In the genomic region with DNA sequence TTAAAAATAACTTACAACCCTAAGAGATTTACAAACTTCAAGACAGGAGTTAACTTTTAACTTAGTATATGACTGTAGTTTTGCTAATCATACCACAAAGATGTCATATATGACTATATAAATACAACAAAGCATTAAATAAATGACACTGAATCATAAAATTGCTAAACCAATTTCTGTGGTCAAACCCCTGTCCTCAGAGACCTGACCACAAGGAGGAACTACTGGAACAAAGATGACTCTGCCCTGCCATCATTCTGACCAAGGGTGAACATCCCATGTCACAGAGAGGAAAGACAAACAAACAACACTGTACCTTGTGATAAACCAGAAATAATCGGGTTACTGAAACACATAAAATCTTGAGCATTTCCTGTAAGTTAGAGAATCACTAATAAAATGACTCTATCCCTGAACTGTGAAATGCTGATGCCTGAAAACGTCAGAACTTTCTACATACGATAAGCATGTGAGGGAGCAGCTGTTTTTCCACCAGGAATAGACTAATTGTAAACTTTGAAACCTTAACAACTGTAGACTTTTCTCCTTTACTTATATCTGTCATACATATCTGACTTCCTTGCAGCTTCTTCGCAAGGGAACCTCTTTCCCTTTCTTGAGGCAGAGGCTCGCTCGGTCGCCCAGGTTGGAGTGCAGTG, we compare ENCODE assay signal across 1 cellular context.
A peak's percentile ranks its signal among the peaks of the same experiment; 100 is the strongest.
TF ChIP-seq lines count a peak whose summit lies in the region.

No MANE protein-coding gene starts in this region.

TF ChIP-seq in HepG2, 621 proteins besides CTCF, POLR2A, EP300 and RAD21 (continued from another document):
- TF ChIP-seq, protein P1, sequence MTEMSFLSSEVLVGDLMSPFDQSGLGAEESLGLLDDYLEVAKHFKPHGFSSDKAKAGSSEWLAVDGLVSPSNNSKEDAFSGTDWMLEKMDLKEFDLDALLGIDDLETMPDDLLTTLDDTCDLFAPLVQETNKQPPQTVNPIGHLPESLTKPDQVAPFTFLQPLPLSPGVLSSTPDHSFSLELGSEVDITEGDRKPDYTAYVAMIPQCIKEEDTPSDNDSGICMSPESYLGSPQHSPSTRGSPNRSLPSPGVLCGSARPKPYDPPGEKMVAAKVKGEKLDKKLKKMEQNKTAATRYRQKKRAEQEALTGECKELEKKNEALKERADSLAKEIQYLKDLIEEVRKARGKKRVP (CRISPR knock-in tag; IDR thresholded peaks at IDR 0.05), result no peak
- TF ChIP-seq STAG1 (CRISPR knock-in tag; IDR thresholded peaks at IDR 0.05) (peak; percentile 50), HDAC6 (IDR thresholded peaks at IDR 0.05; ENCODE audit: low read depth, low read length) (no peak), SMC3 (IDR thresholded peaks at IDR 0.05; ENCODE audit: low read length) (peak; percentile 29; the same call in 1 of the 2 replicates), SAP130 (CRISPR knock-in tag; IDR thresholded peaks at IDR 0.05; ENCODE audit: low read depth) (peak; percentile 24; the same call in 1 of the 2 replicates), CCDC6 (CRISPR knock-in tag; IDR thresholded peaks at IDR 0.05) (no peak), ZNF598 (CRISPR knock-in tag; IDR thresholded peaks at IDR 0.05; ENCODE audit: borderline replicate concordance) (no peak)
- TF ChIP-seq, protein P2, sequence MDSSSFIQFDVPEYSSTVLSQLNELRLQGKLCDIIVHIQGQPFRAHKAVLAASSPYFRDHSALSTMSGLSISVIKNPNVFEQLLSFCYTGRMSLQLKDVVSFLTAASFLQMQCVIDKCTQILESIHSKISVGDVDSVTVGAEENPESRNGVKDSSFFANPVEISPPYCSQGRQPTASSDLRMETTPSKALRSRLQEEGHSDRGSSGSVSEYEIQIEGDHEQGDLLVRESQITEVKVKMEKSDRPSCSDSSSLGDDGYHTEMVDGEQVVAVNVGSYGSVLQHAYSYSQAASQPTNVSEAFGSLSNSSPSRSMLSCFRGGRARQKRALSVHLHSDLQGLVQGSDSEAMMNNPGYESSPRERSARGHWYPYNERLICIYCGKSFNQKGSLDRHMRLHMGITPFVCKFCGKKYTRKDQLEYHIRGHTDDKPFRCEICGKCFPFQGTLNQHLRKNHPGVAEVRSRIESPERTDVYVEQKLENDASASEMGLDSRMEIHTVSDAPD (CRISPR knock-in tag; IDR thresholded peaks at IDR 0.05), result no peak
